8 cellular contexts compared by ENCODE assay signal in the genomic region with DNA sequence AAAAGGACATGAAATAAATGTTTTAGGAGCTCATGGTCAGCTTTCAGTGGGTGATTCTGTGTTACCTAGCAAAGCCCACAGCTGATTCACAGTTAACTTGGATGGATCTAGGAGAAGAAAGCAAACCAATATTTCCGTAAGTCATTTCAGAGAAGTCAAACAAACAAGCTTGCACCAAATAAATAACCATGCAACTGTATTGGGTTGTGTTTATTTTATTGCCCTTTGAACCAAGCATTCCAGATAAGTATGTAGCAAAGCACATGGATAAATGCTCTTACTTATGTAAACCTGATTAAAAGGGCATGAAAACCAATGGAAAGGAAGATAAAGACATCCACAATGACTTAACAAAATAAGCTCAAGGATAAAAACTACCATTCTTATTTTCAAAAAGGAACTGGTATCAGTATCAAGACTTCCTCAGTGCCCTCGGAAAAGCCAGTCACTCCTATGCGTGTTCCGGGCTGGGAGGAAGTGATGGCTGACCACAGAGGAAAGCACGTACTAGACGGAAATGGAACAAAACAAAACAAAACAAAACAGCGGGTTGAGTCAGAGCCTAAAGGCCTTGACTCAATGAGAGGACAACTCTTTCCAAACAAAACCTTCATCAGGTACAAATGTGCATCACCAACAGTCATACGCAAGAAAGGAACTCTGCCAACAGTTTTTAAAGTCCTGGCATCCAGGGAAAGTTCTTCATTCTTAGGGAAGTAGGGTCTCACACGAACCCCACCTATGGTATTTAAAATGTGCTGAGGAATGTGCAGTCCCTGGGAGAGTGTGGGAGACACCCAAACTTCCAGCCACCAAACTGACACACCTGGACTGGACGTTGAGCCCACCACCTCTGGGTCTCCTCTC.
DNase-seq lines count a peak whose midpoint lies in the region; ATAC-seq and FAIRE-seq lines count a peak whose summit lies in the region.

No MANE protein-coding gene starts in this region.

- no peak overlapping the region for H3K4me3 ChIP-seq in right cardiac atrium (ENCODE audit: low read length)
- H3K4me3 ChIP-seq in MG63 = no peak overlapping the region

- no peaks in the 10 kb centered on the region for H3K9me3 ChIP-seq in right cardiac atrium (ENCODE audit: control insufficient read depth, low read length)
- no peaks in the 10 kb centered on the region for H3K9me3 ChIP-seq in MG63

- H3K27me3 ChIP-seq in right cardiac atrium (ENCODE audit: control insufficient read depth, insufficient read depth) (no peaks in the 10 kb centered on the region), MG63 (no peaks in the 10 kb centered on the region)

- H3K36me3 ChIP-seq in MG63 = no peaks in the 10 kb centered on the region

- DNase-seq in GM19239 (ENCODE audit: insufficient read length, low spot score) (peak; percentile 19), SIG-M5 (lab: John Stamatoyannopoulos, UW) (peak; percentile 36), right cardiac atrium (peak; percentile 64 to 75 (median 74)), MG63 (no peak), kidney glomerular epithelial cell (lab: John Stamatoyannopoulos, UW) (no peak)
- peak; percentile 66 for DNase-seq in activated naive CD4-positive, alpha-beta T cell treated with anti-CD3 and anti-CD28 coated beads, Interleukin-2, amount 50 U/mL, for 16 hours
- peak; percentile 40 to 63 (median 56) for DNase-seq in stimulated activated CD4-positive, alpha-beta T cell treated with anti-CD3 and anti-CD28 coated beads, TNF-alpha, amount 100 ng/mL, for 24 hours (ENCODE audit: low read depth in 3 of 3)

- peak overlapping the region; percentile 83 for H3K27ac ChIP-seq in right cardiac atrium (ENCODE audit: low read length)

- ATAC-seq in right cardiac atrium = peak; percentile 80 to 86
- ATAC-seq in HG02970 (IDR thresholded peaks at IDR 0.05; ENCODE audit: low FRiP score, unreplicated experiment) = no peak

- intact Hi-C loops in right cardiac atrium (cut with DNase I) = loop anchor here in 1 of 4 donors (10.0 kb wide), 1 partner anchor 115 kb away; no protein-coding TSS in a partner anchor

- H3K4me1 ChIP-seq in right cardiac atrium (ENCODE audit: control insufficient read depth, insufficient read depth, low read length) = peaks cover 16% of the 10 kb centered on the region

- 54% methylated on average over 10 of the region's 10 CpGs for WGBS in right cardiac atrium

- FAIRE-seq in GM19239 (lab: Jason Lieb, UNC) = no peak

Comparison
In these comparisons a context has a peak if more than half of its experiments do, and no peak if none do; other contexts are left out.
1. DNase-seq: peak in GM19239 (single experiment), SIG-M5 (single experiment), activated naive CD4-positive, alpha-beta T cell treated with anti-CD3 and anti-CD28 coated beads, Interleukin-2, amount 50 U/mL, for 16 hours (single experiment), right cardiac atrium (3 of 3) and stimulated activated CD4-positive, alpha-beta T cell treated with anti-CD3 and anti-CD28 coated beads, TNF-alpha, amount 100 ng/mL, for 24 hours (3 of 3); none in MG63 (single experiment) and kidney glomerular epithelial cell (single experiment).